ENCODE assay signal across 19 cellular contexts in genomic region chr17:12613566-12613965, GRCh38. TPM values are rescaled to one million over a fixed set of nuclear protein-coding genes. Genes with fewer than 3 reads are reported as not detected.
A peak's percentile ranks its signal among the peaks of the same experiment; 100 is the strongest.
DNase-seq lines count a peak whose midpoint lies in the region; ATAC-seq and TF ChIP-seq lines count a peak whose summit lies in the region.
"Had no signal": no experiment of that assay in that cellular context is flagged by ENCODE, and none has a peak within 500 bp of the region (broad histone marks: within the 10 kb centered on the region; RNA-seq: fewer than 3 reads in every experiment).

No MANE protein-coding gene starts in this region.

- H3K36me3 ChIP-seq in IMR-90 (ENCODE audit: control insufficient read depth, insufficient read depth, low read length) (no peaks in the 10 kb centered on the region), mammary epithelial cell (ENCODE audit: insufficient read depth, low read length) (no peaks in the 10 kb centered on the region)
- H3K36me3 ChIP-seq: uterus had no signal

- H3K4ac ChIP-seq in IMR-90 (ENCODE audit: low read depth, low read length): peak overlapping the region; percentile 91

- H3K9me3 ChIP-seq in IMR-90 (ENCODE audit: control insufficient read depth, insufficient read depth, low read length) (no peaks in the 10 kb centered on the region), mammary epithelial cell (replicated peaks; ENCODE audit: insufficient read depth, low read length) (peaks cover 25% of the 10 kb centered on the region)
- H3K9me3 ChIP-seq: uterus had no signal

- WGBS in IMR-90 (ENCODE audit: extremely low coverage in 2 of 2, insufficient read length in 1 of 2), 2 experiments: 0% methylated on average over 2 of the region's 3 CpGs; no CpG with 5 or more reads in 1 of the 2 experiments
- 0% methylated on average over 2 of the region's 3 CpGs for WGBS in mammary epithelial cell (ENCODE audit: low coverage, missing lambda C conversion rate)

- H2BK120ac ChIP-seq in IMR-90 (ENCODE audit: low read depth, low read length): peak overlapping the region; percentile 93

- peak overlapping the region; percentile 82; the same call in 2 of the 3 replicates for H2BK15ac ChIP-seq in IMR-90 (ENCODE audit: low read depth, low read length)

- peak overlapping the region; percentile 92 for H2BK20ac ChIP-seq in IMR-90 (ENCODE audit: low read depth, low read length)

- H4K20me1 ChIP-seq in IMR-90 (ENCODE audit: insufficient read depth, low read length) (no peaks in the 10 kb centered on the region), mammary epithelial cell (ENCODE audit: insufficient read depth, low read length) (no peaks in the 10 kb centered on the region)

- peak overlapping the region; percentile 77 for H3K18ac ChIP-seq in IMR-90 (ENCODE audit: low read depth, low read length)

- H3K56ac ChIP-seq in IMR-90 (ENCODE audit: extremely low read depth, insufficient read depth, low read length): 0 out of 2 replicates have a peak overlapping the region, but pooled peaks have one; percentile 25

- no peak overlapping the region for H2AK9ac ChIP-seq in IMR-90 (replicated peaks; ENCODE audit: low read depth, low read length, poor library complexity)

- DNase-seq in AG10803 (ENCODE audit: low read depth) (peak; percentile 87), IMR-90 (peak; percentile 89), dedifferentiated amniotic fluid mesenchymal stem cell (ENCODE audit: extremely low spot score) (peak; percentile 43), kidney glomerular epithelial cell (lab: John Stamatoyannopoulos, UW) (peak; percentile 67), mammary epithelial cell (no peak), iPS-NIHi7 (ENCODE audit: extremely low spot score) (no peak)
- DNase-seq: activated CD4-positive, CD25-positive, alpha-beta regulatory T cell treated with anti-CD3 and anti-CD28 coated beads, Interleukin-2, amount 50 U/mL, for 72 hours; activated CD8-positive, alpha-beta memory T cell treated with anti-CD3 and anti-CD28 coated beads, Interleukin-2, amount 10 ng/mL, durations not matched to agents 7 days and 5 days; activated effector memory CD4-positive, alpha-beta T cell treated with Interleukin-2 at 50 U/mL for 16 hours; CD4-positive, alpha-beta T cell; DND-41; NCI-H1930; occipital lobe; right cardiac atrium; stimulated activated CD4-positive, alpha-beta T cell treated with anti-CD3 and anti-CD28 coated beads, Interleukin-2, amount 100 ng/mL, for 24 hours; T-helper 9 cell; uterus had no signal

- BruUV-seq in IMR-90 (replicated peaks; lab: Mats Ljungman, UMichigan) (no TSS peak), mammary epithelial cell (replicated peaks; lab: Mats Ljungman, UMichigan) (no TSS peak)

- H3K9ac ChIP-seq in IMR-90 (ENCODE audit: low read depth, low read length) (no peak overlapping the region), mammary epithelial cell (ENCODE audit: insufficient read depth, low read length) (no peak overlapping the region)

- H3K4me3 ChIP-seq in AG10803 (ENCODE audit: low read length) (no peak overlapping the region), IMR-90 (ENCODE audit: insufficient read depth, low read depth, low read length) (no peak overlapping the region), mammary epithelial cell (replicated peaks in 1 of 3; ENCODE audit: insufficient read depth in 1 of 3, low read depth in 2 of 3, low read length in 3 of 3) (no peak overlapping the region)
- H3K4me3 ChIP-seq: uterus had no signal

- peak overlapping the region; percentile 92 for H4K91ac ChIP-seq in IMR-90 (ENCODE audit: insufficient read depth, low read depth, low read length)

- H3K79me2 ChIP-seq in mammary epithelial cell (ENCODE audit: insufficient read depth, low read length): no peaks in the 10 kb centered on the region

- H3K4me2 ChIP-seq in IMR-90 (ENCODE audit: low read depth, low read length) (no peak overlapping the region), mammary epithelial cell (ENCODE audit: insufficient read depth, low read depth, low read length) (no peak overlapping the region)

- H3K14ac ChIP-seq in IMR-90 (replicated peaks; ENCODE audit: low read depth, low read length): peak overlapping the region; percentile 78

- no peak for TF ChIP-seq POLR2A in IMR-90 (IDR thresholded peaks at IDR 0.05; ENCODE audit: low read depth, low read length)

- CTCF ChIA-PET in IMR-90 (lab: Yijun Ruan, JAX) (no interaction called here), mammary epithelial cell (lab: Charles Lee; ENCODE audit: low non-redundant PET) (no interaction called here)

- TF ChIP-seq CTCF in AG10803 (conservative IDR thresholded peaks at IDR 0.05; ENCODE audit: low read length): no peak
- TF ChIP-seq CTCF in IMR-90 (conservative IDR thresholded peaks at IDR 0.05; ENCODE audit: low read depth, low read length): no peak
- TF ChIP-seq CTCF in mammary epithelial cell (conservative IDR thresholded peaks at IDR 0.05 in 1 of 2, IDR thresholded peaks at IDR 0.05 in 1 of 2; ENCODE audit: extremely low read depth in 1 of 2, insufficient read depth in 1 of 2, low read depth in 1 of 2, low read length in 2 of 2): no peak

- H3K23ac ChIP-seq in IMR-90 (ENCODE audit: low read depth, low read length): peak overlapping the region; percentile 29; the same call in 1 of the 2 replicates

- peaks cover 4% of the 10 kb centered on the region; the same call in 1 of the 2 replicates for H3K4me1 ChIP-seq in IMR-90 (ENCODE audit: control insufficient read depth, insufficient read depth, low read length)
- H3K4me1 ChIP-seq in mammary epithelial cell (ENCODE audit: insufficient read depth, low read length): no peaks in the 10 kb centered on the region
- H3K4me1 ChIP-seq: uterus had no signal

- peak overlapping the region; percentile 51; the same call in 1 of the 2 replicates for H3K27ac ChIP-seq in IMR-90 (ENCODE audit: insufficient read depth, low read length)
- H3K27ac ChIP-seq in mammary epithelial cell (ENCODE audit: insufficient read depth, low read depth, low read length): no peak overlapping the region
- H3K27ac ChIP-seq: uterus had no signal

- H3K79me1 ChIP-seq in IMR-90 (ENCODE audit: low read depth in 1 of 2, low read length in 2 of 2): no peaks in the 10 kb centered on the region

- peak overlapping the region; percentile 66; the same call in 1 of the 2 replicates for H4K5ac ChIP-seq in IMR-90 (ENCODE audit: low read depth, low read length)

- H2AK5ac ChIP-seq in IMR-90 (ENCODE audit: low read depth, low read length): peak overlapping the region; percentile 80

- no peaks in the 10 kb centered on the region for H3K27me3 ChIP-seq in IMR-90 (ENCODE audit: control insufficient read depth, insufficient read depth, low read length)
- no peaks in the 10 kb centered on the region for H3K27me3 ChIP-seq in mammary epithelial cell (ENCODE audit: insufficient read depth, low read length)
- H3K27me3 ChIP-seq: uterus had no signal

- H4K8ac ChIP-seq in IMR-90 (ENCODE audit: low read depth in 2 of 2, low read length in 2 of 2): peak overlapping the region; percentile 51 to 85

- in situ Hi-C loops in IMR-90 (cut with MboI; ENCODE audit: low sequenced_read_pairs): no loop called here
- in situ Hi-C loops in mammary epithelial cell (cut with MboI; ENCODE audit: low sequenced_read_pairs in 2 of 2): no loop called here

- H2AFZ ChIP-seq in IMR-90 (replicated peaks; ENCODE audit: low read length, poor library complexity) (peak overlapping the region; percentile 3), mammary epithelial cell (ENCODE audit: low read depth, low read length) (no peak overlapping the region)

- peak; percentile 86 for ATAC-seq in IMR-90 (ENCODE audit: low read depth)
- no peak for ATAC-seq in HG02970 (IDR thresholded peaks at IDR 0.05; ENCODE audit: low FRiP score, unreplicated experiment)
- no peak for ATAC-seq in HG03108 (IDR thresholded peaks at IDR 0.05; ENCODE audit: unreplicated experiment)
- ATAC-seq: activated CD8-positive, alpha-beta memory T cell treated with anti-CD3 and anti-CD28 coated beads, Interleukin-2, amount 10 ng/mL, durations not matched to agents 7 days and 5 days; right cardiac atrium had no signal

- dilution Hi-C loops in IMR-90 (cut with HindIII; ENCODE audit: low sequenced_read_pairs, unreplicated experiment) (no loop called here), mammary epithelial cell (cut with HindIII; ENCODE audit: low sequenced_read_pairs) (loop anchor here (5.0 to 10.0 kb wide), 2 partner anchors 76 to 209 kb away; no protein-coding TSS in a partner anchor)

- POLR2A ChIA-PET in IMR-90 (lab: Charles Lee; ENCODE audit: unreplicated experiment): no interaction called here

- H2BK5ac ChIP-seq in IMR-90 (ENCODE audit: low read depth, low read length, poor library complexity, severe bottlenecking): peak overlapping the region; percentile 90

- peak; percentile 4; the same call in 1 of the 2 replicates for TF ChIP-seq RAD21 in IMR-90 (IDR thresholded peaks at IDR 0.05; ENCODE audit: low read length)

- no peaks in the 10 kb centered on the region for H3K9me1 ChIP-seq in IMR-90 (ENCODE audit: insufficient read depth, low read length)

- intact Hi-C loops in IMR-90 (cut with micrococcal nuclease) (no loop called here), mammary epithelial cell (cut with micrococcal nuclease) (no loop called here)

TF ChIP-seq in IMR-90, 13 proteins besides CTCF, POLR2A, EP300 and RAD21:
- TF ChIP-seq RCOR1 (IDR thresholded peaks at IDR 0.05; ENCODE audit: insufficient replicate concordance, low read length): peak; percentile 86
- no peak for TF ChIP-seq NFE2L2 (IDR thresholded peaks at IDR 0.05; ENCODE audit: low read depth, low read length)
- peak; percentile 63; the same call in 1 of the 2 replicates for TF ChIP-seq CEBPB (IDR thresholded peaks at IDR 0.05; ENCODE audit: low read depth, low read length)
- no peak for TF ChIP-seq SMC3 (IDR thresholded peaks at IDR 0.05; ENCODE audit: low read depth, low read length)

RNA-seq across cellular contexts. Expression of gene MYOCD, which starts 52.1 kb away (rescaled TPM):
- total RNA-seq in IMR-90 (2012; rRNA removed): 19.7 and 20.1 TPM in 2 replicates
- polyA plus RNA-seq in IMR-90 (2012; rRNA removed): 10.6 and 12.4 TPM in 2 replicates
- polyA plus RNA-seq in IMR-90 (2012; cell fraction: cytosol; rRNA removed): 5.4 TPM in 2 replicates
- polyA plus RNA-seq in IMR-90 (2012; cell fraction: nucleus; rRNA removed; ENCODE audit: low replicate concordance): 8.7 and 10.9 TPM in 2 replicates
- total RNA-seq in mammary epithelial cell: not detected
- polyA plus RNA-seq in mammary epithelial cell: not detected
- not detected for polyA minus RNA-seq in mammary epithelial cell
- total RNA-seq: activated CD8-positive, alpha-beta memory T cell treated with anti-CD3 and anti-CD28 coated beads, Interleukin-2, amount 10 ng/mL, durations not matched to agents 7 days and 5 days; CD4-positive, alpha-beta T cell had no signal

Comparison
In these comparisons a context has a peak if more than half of its experiments do, and no peak if none do; other contexts are left out.
1. DNase-seq: peak in AG10803 (single experiment), IMR-90 (single experiment), dedifferentiated amniotic fluid mesenchymal stem cell (single experiment) and kidney glomerular epithelial cell (single experiment); none in mammary epithelial cell (single experiment) and iPS-NIHi7 (single experiment).
2. RNA of gene MYOCD, which starts 52.1 kb away (total RNA-seq): 19.7 to 20.1 TPM in IMR-90; not detected in mammary epithelial cell; every median in the first group is over 10 times any median in the second.